Comparison of ENCODE assay signal across 8 cellular contexts in genomic region chr1:108646661-108647269, GRCh38. TPM values are rescaled to one million over a fixed set of nuclear protein-coding genes. Genes with fewer than 3 reads are reported as not detected.
DNase-seq lines count a peak whose midpoint lies in the region; ATAC-seq and TF ChIP-seq lines count a peak whose summit lies in the region.

No MANE protein-coding gene starts in this region.

- H3K9me3 ChIP-seq in ovary (no peaks in the 10 kb centered on the region), tibial nerve (no peaks in the 10 kb centered on the region), BE2C (no peaks in the 10 kb centered on the region)

- H3K27me3 Mint-ChIP-seq in activated T-cell treated with anti-CD3 and anti-CD28 coated beads, Interleukin-2, amount 50 U/mL, for 4 hours (ENCODE audit: low read depth): no peaks in the 10 kb centered on the region

- no peaks in the 10 kb centered on the region for H3K4me1 ChIP-seq in ovary (ENCODE audit: insufficient read depth)
- H3K4me1 ChIP-seq in tibial nerve: peaks cover 0 to 32% (median 15%) of the 10 kb centered on the region in 4 donors
- no peaks in the 10 kb centered on the region for H3K4me1 ChIP-seq in BE2C

- H3K36me3 Mint-ChIP-seq in activated T-cell treated with anti-CD3 and anti-CD28 coated beads, Interleukin-2, amount 50 U/mL, for 4 hours (ENCODE audit: insufficient read depth): peaks cover 26% of the 10 kb centered on the region

- H3K27ac ChIP-seq in ovary (no peak overlapping the region), tibial nerve (peak overlapping the region in 3 of 4 donors; percentile 79 to 91 (median 80))

- intact Hi-C loops in ovary (cut with DNase I): loop anchor here in 1 of 4 donors (10.0 kb wide), 1 partner anchor 132 kb away; no protein-coding TSS in a partner anchor

- no peaks in the 10 kb centered on the region for H3K27me3 ChIP-seq in ovary
- no peaks in the 10 kb centered on the region for H3K27me3 ChIP-seq in tibial nerve
- no peaks in the 10 kb centered on the region for H3K27me3 ChIP-seq in BE2C

- H3K4me3 ChIP-seq in ovary (no peak overlapping the region), tibial nerve (no peak overlapping the region), BE2C (ENCODE audit: low read depth, low read length) (no peak overlapping the region)

- DNase-seq in NCI-H510A (lab: John Stamatoyannopoulos, UW): peak; percentile 17
- DNase-seq in activated T-cell treated with anti-CD3 and anti-CD28 coated beads, Interleukin-2, amount 50 U/mL, for 4 hours: peak; percentile 64
- DNase-seq in fibroblast of peridontal ligament (ENCODE audit: extremely low read depth): peak; percentile 78
- DNase-seq in ovary: peak in 4 of 5 donors; percentile 14 to 40 (median 28)
- DNase-seq in tibial nerve (ENCODE audit: low spot score in 2 of 2): peak; percentile 53 to 64
- no peak for DNase-seq in T1000 (lab: John Stamatoyannopoulos, UW)
- DNase-seq in BE2C: no peak

- H3K9me3 Mint-ChIP-seq in activated T-cell treated with anti-CD3 and anti-CD28 coated beads, Interleukin-2, amount 50 U/mL, for 4 hours: peaks cover 8% of the 10 kb centered on the region

- no peak for TF ChIP-seq POLR2A in ovary (IDR thresholded peaks at IDR 0.05)
- peak in 1 of 2 donors; percentile 20 for TF ChIP-seq POLR2A in tibial nerve (IDR thresholded peaks at IDR 0.05)

- ATAC-seq in GM19463 (IDR thresholded peaks at IDR 0.05; ENCODE audit: unreplicated experiment): peak; percentile 59
- peak; percentile 39 to 57 for ATAC-seq in activated T-cell treated with anti-CD3 and anti-CD28 coated beads, Interleukin-2, amount 50 U/mL, for 4 hours

- peak overlapping the region; percentile 30 for H3K4me3 Mint-ChIP-seq in activated T-cell treated with anti-CD3 and anti-CD28 coated beads, Interleukin-2, amount 50 U/mL, for 4 hours

- 84 to 88% (median 85%) methylated on average over 11 of the region's 11 CpGs for whole genome bisulfite sequencing in ovary, 3 donors
- 73 to 74% methylated on average over 11 of the region's 11 CpGs for WGBS in tibial nerve, 2 donors

- TF ChIP-seq CTCF in ovary (IDR thresholded peaks at IDR 0.05) (no peak), tibial nerve (IDR thresholded peaks at IDR 0.05) (no peak), BE2C (IDR thresholded peaks at IDR 0.05; ENCODE audit: low read depth, low read length) (no peak)

- no peak for TF ChIP-seq EP300 in ovary (IDR thresholded peaks at IDR 0.05)
- peak in 1 of 2 donors; percentile 85 for TF ChIP-seq EP300 in tibial nerve (IDR thresholded peaks at IDR 0.05)

- H3K4me1 Mint-ChIP-seq in activated T-cell treated with anti-CD3 and anti-CD28 coated beads, Interleukin-2, amount 50 U/mL, for 4 hours (ENCODE audit: low read depth): peaks cover 62% of the 10 kb centered on the region

- H3K36me3 ChIP-seq in ovary: no peaks in the 10 kb centered on the region
- H3K36me3 ChIP-seq in tibial nerve: peaks cover 0 to 14% (median 0%) of the 10 kb centered on the region in 3 donors
- no peaks in the 10 kb centered on the region for H3K36me3 ChIP-seq in BE2C

RNA-seq across cellular contexts. Expression of gene HENMT1, which starts 14.1 kb away (rescaled TPM):
- total RNA-seq in activated T-cell treated with anti-CD3 and anti-CD28 coated beads, Interleukin-2, amount 50 U/mL, for 4 hours: 10 to 100 TPM; 11.9 to 12.2 (median 12.0) TPM
- total RNA-seq in ovary (1 to 10 TPM; 2.1 to 6.9 (median 3.9) TPM), tibial nerve (1 to 10 TPM; 1.2 to 3.7 (median 2.4) TPM)
- polyA plus RNA-seq in ovary: 1 to 10 TPM; 6.2 to 7.4 TPM
- polyA plus RNA-seq in BE2C (2012; ENCODE audit: insufficient read depth, insufficient read length, low read depth): not detected

RNA-seq across cellular contexts. Expression of gene PRPF38B, which starts 45.3 kb away (rescaled TPM):
- 10 to 100 TPM; 68.9 to 76.7 (median 76.6) TPM for total RNA-seq in activated T-cell treated with anti-CD3 and anti-CD28 coated beads, Interleukin-2, amount 50 U/mL, for 4 hours
- total RNA-seq in ovary: 10 to 100 TPM; 16.5 to 32.0 (median 29.4) TPM
- polyA plus RNA-seq in ovary: 10 to 100 TPM; 26.1 to 36.2 TPM
- 10 to 100 TPM; 25.7 to 34.1 (median 29.3) TPM for total RNA-seq in tibial nerve
- 54.9 TPM for polyA plus RNA-seq in BE2C (2012; ENCODE audit: insufficient read depth, insufficient read length, low read depth)

Comparison
In these comparisons a context has a peak if more than half of its experiments do, and no peak if none do; other contexts are left out.
1. DNase-seq: peak in NCI-H510A (single experiment), activated T-cell treated with anti-CD3 and anti-CD28 coated beads, Interleukin-2, amount 50 U/mL, for 4 hours (single experiment), fibroblast of peridontal ligament (single experiment), ovary (4 of 5) and tibial nerve (2 of 2); none in T1000 (single experiment) and BE2C (single experiment).
2. H3K27ac ChIP-seq: peak in tibial nerve (3 of 4); none in ovary (0 of 2).